ENCODE assay signal across 22 cellular contexts in genomic region chr5:65087154-65087553, GRCh38.
"Had no signal": no experiment of that assay in that cellular context is flagged by ENCODE, and none has a peak within 500 bp of the region (broad histone marks: within the 10 kb centered on the region; RNA-seq: fewer than 3 reads in every experiment).

No MANE protein-coding gene starts in this region.

- H3K4me1 ChIP-seq: Peyer's patch, SJCRH30 had no signal

- H3K4me3 ChIP-seq: PC-9, Peyer's patch, SJCRH30 had no signal

- H3K36me3 ChIP-seq: Peyer's patch, SJCRH30 had no signal

- ATAC-seq: Right ventricle myocardium inferior, SK-N-SH treated with all-trans-retinoic acid at 6 μM for 48 hours had no signal

- H3K27ac Mint-ChIP-seq: IgD-negative memory B cell had no signal

- H3K27me3 ChIP-seq: Peyer's patch, SJCRH30 had no signal

- DNase-seq: KBM-7, MV-4-11, NCI-H1048, NCI-H1105, NCI-H1436 treated with DMSO at 0.1 percent for 48 hours, NCI-H1694, NCI-H187 treated with DMSO at 0.1 percent for 48 hours, NCI-H2029 treated with DMSO at 0.1 percent for 48 hours, NCI-H2171 treated with DMSO at 0.1 percent for 48 hours, NCI-H446, NCI-H510A, NCI-H524 treated with DMSO at 0.1 percent for 48 hours, OCI-M1, PC-9, Peyer's patch, SHP77 treated with DMSO at 0.1 percent for 48 hours, SJCRH30 had no signal

- H2AFZ ChIP-seq: PC-9 had no signal

- H3K4me3 Mint-ChIP-seq: IgD-negative memory B cell had no signal

- H3K27ac ChIP-seq: HL-60, PC-9, Peyer's patch, SJCRH30 had no signal

- H3K4me2 ChIP-seq: PC-9 had no signal

- FAIRE-seq: HTR-8/SVneo had no signal

- H3K4me1 Mint-ChIP-seq: IgD-negative memory B cell had no signal

- H3K9me3 ChIP-seq: Peyer's patch, SJCRH30 had no signal
